ENCODE assay signal across 8 cellular contexts in genomic region chr5:140112685-140113179, GRCh38. TPM values are rescaled to one million over a fixed set of nuclear protein-coding genes. Genes with fewer than 3 reads are reported as not detected.
A peak's percentile ranks its signal among the peaks of the same experiment; 100 is the strongest.
DNase-seq lines count a peak whose midpoint lies in the region; ATAC-seq, FAIRE-seq and TF ChIP-seq lines count a peak whose summit lies in the region.

No MANE protein-coding gene starts in this region.

- H3K9me3 ChIP-seq in heart right ventricle, result no peaks in the 10 kb centered on the region
- no peaks in the 10 kb centered on the region for H3K9me3 ChIP-seq in ascending aorta
- no peaks in the 10 kb centered on the region for H3K9me3 ChIP-seq in HepG2 (ENCODE audit: low read length)
- no peaks in the 10 kb centered on the region for H3K9me3 ChIP-seq in upper lobe of right lung

- H3K4me3 ChIP-seq in heart right ventricle, result peak overlapping the region; percentile 55 to 89 (median 76)
- H3K4me3 ChIP-seq in ascending aorta, result peak overlapping the region; percentile 70 to 77
- peak overlapping the region; percentile 86 to 92 (median 89); a peak in 5 of 6 replicates for H3K4me3 ChIP-seq in HepG2 (replicated peaks in 1 of 3; ENCODE audit: insufficient read depth in 1 of 3, low read depth in 2 of 3, low read length in 3 of 3)
- H3K4me3 ChIP-seq in upper lobe of right lung, result peak overlapping the region; percentile 77

- H2AFZ ChIP-seq in HepG2 (ENCODE audit: low read length), result no peak overlapping the region

- DNase-seq in heart right ventricle, result no peak
- no peak for DNase-seq in left ventricle myocardium superior
- no peak for DNase-seq in ascending aorta (ENCODE audit: low spot score in 2 of 2)
- DNase-seq in HepG2 (ENCODE audit: low spot score), result no peak
- no peak for DNase-seq in upper lobe of right lung
- no peak for DNase-seq in NCI-H1694 (lab: John Stamatoyannopoulos, UW)
- DNase-seq in activated CD8-positive, alpha-beta memory T cell treated with anti-CD3 and anti-CD28 coated beads, Interleukin-2, amount 50 U/mL, for 4 hours, result no peak
- no peak for DNase-seq in NCI-H1694 treated with DMSO at 0.1 percent for 48 hours (lab: John Stamatoyannopoulos, UW)

- BruUV-seq in HepG2 (replicated peaks; lab: Mats Ljungman, UMichigan), result no TSS peak

- POLR2A ChIA-PET in HepG2 (lab: Yijun Ruan, JAX), result interaction anchor here (0.8 kb wide), 1 partner anchor 9 kb away, joined by 5 read pairs; no protein-coding TSS in a partner anchor

- 19 to 21% methylated on average over 13 of the region's 13 CpGs for WGBS in heart right ventricle, 2 donors
- 16% methylated on average over 9 of the region's 13 CpGs for WGBS in HepG2 (ENCODE audit: low lambda C conversion rate)

- TF ChIP-seq CTCF in heart right ventricle (IDR thresholded peaks at IDR 0.05) (no peak), ascending aorta (IDR thresholded peaks at IDR 0.05) (no peak), HepG2 (CRISPR knock-in tag; IDR thresholded peaks at IDR 0.05) (no peak), upper lobe of right lung (IDR thresholded peaks at IDR 0.05) (no peak)

- no peak for TF ChIP-seq RAD21 in HepG2 (CRISPR knock-in tag; IDR thresholded peaks at IDR 0.05)

- peaks cover 3 to 78% (median 69%) of the 10 kb centered on the region in 9 donors for H3K4me1 ChIP-seq in heart right ventricle
- peaks cover 15 to 26% of the 10 kb centered on the region in 2 donors for H3K4me1 ChIP-seq in ascending aorta
- H3K4me1 ChIP-seq in HepG2 (ENCODE audit: insufficient read depth, low read length), result peaks cover 63% of the 10 kb centered on the region
- peaks cover 58% of the 10 kb centered on the region for H3K4me1 ChIP-seq in upper lobe of right lung

- TF ChIP-seq EP300 in HepG2 (IDR thresholded peaks at IDR 0.05; ENCODE audit: low read depth in 2 of 2, low read length in 2 of 2), result no peak
- no peak for TF ChIP-seq EP300 in HepG2 (CRISPR knock-in tag; IDR thresholded peaks at IDR 0.05; ENCODE audit: borderline replicate concordance)

- peaks cover 80% of the 10 kb centered on the region for H3K79me2 ChIP-seq in HepG2 (ENCODE audit: insufficient read depth, low read length)

- no peaks in the 10 kb centered on the region for H3K36me3 ChIP-seq in heart right ventricle
- H3K36me3 ChIP-seq in ascending aorta, result no peaks in the 10 kb centered on the region
- H3K36me3 ChIP-seq in HepG2 (replicated peaks in 1 of 2; ENCODE audit: control insufficient read depth in 1 of 2, insufficient read depth in 2 of 2, low read length in 2 of 2), result no peaks in the 10 kb centered on the region
- H3K36me3 ChIP-seq in upper lobe of right lung, result no peaks in the 10 kb centered on the region

- intact Hi-C loops in heart right ventricle (cut with DNase I) (no loop called here), left ventricle myocardium superior (cut with micrococcal nuclease) (no loop called here), ascending aorta (cut with DNase I) (loop anchor here (2.0 to 5.0 kb wide), 2 partner anchors 62 to 70 kb away; partner anchors contain the start of genes CYSTM1 and NRG2), HepG2 (cut with micrococcal nuclease; ENCODE audit: unreplicated experiment) (loop anchor here (5.0 kb wide), 1 partner anchor 35 kb away; no protein-coding TSS in a partner anchor), upper lobe of right lung (cut with DNase I) (no loop called here)

- in situ Hi-C loops in HepG2 (cut with HindIII; ENCODE audit: extremely low pct_ligation_motif_present, low pct_unique_long_range_greater_than_20kb), result no loop called here

- H3K9ac ChIP-seq in HepG2 (ENCODE audit: insufficient read depth, low read depth, low read length), result peak overlapping the region; percentile 86

- peak overlapping the region; percentile 98 for H3K4me2 ChIP-seq in HepG2 (ENCODE audit: low read depth, low read length)

- ATAC-seq in heart right ventricle, result no peak
- ATAC-seq in left ventricle myocardium superior, result no peak
- ATAC-seq in HepG2, result no peak
- ATAC-seq in upper lobe of right lung, result no peak

- CTCF ChIA-PET in HepG2 (lab: Yijun Ruan, JAX; ENCODE audit: low intra/inter-chr PET ratio, low total read pairs), result interaction anchor here (1.1 kb wide), 1 partner anchor 31 kb away, joined by 3 read pairs; no protein-coding TSS in a partner anchor

- TF ChIP-seq POLR2A in HepG2 (IDR thresholded peaks at IDR 0.05; ENCODE audit: insufficient read depth in 1 of 2, low read depth in 2 of 2, low read length in 2 of 2), result no peak

- FAIRE-seq in HepG2 (lab: Jason Lieb, UNC), result no peak

- H3K27ac ChIP-seq in heart right ventricle (peak overlapping the region in 9 of 10 donors; percentile 87 to 95 (median 90)), ascending aorta (peak overlapping the region; percentile 83 to 89), HepG2 (ENCODE audit: extremely low read length, insufficient read depth, low read length) (no peak overlapping the region), upper lobe of right lung (peak overlapping the region; percentile 92)

- H3K27me3 ChIP-seq in heart right ventricle, result peaks cover 0 to 30% (median 0%) of the 10 kb centered on the region in 7 donors
- no peaks in the 10 kb centered on the region for H3K27me3 ChIP-seq in ascending aorta
- H3K27me3 ChIP-seq in HepG2 (ENCODE audit: control insufficient read depth in 1 of 2, insufficient read depth in 2 of 2, low read length in 2 of 2), result no peaks in the 10 kb centered on the region; a peak in 1 of 5 replicates
- no peaks in the 10 kb centered on the region for H3K27me3 ChIP-seq in upper lobe of right lung

- H4K20me1 ChIP-seq in HepG2 (ENCODE audit: insufficient read depth, low read length), result peaks cover 24% of the 10 kb centered on the region

TF ChIP-seq in HepG2, 621 proteins besides CTCF, POLR2A, EP300 and RAD21:
- no peak for TF ChIP-seq SUZ12 (IDR thresholded peaks at IDR 0.05; ENCODE audit: low read depth, low read length)
- 0 out of 2 replicates have a peak, but pooled peaks have one; percentile 1 for TF ChIP-seq ZNF292 (CRISPR knock-in tag; IDR thresholded peaks at IDR 0.05; ENCODE audit: borderline replicate concordance, low read depth)

RNA-seq across cellular contexts. Expression of gene PURA, which starts 1.2 kb away (rescaled TPM):
- total RNA-seq in heart right ventricle, result 10 to 100 TPM; 19.4 to 27.7 (median 24.5) TPM
- 1 to 10 TPM; 3.2 to 7.5 TPM for polyA plus RNA-seq in heart right ventricle
- total RNA-seq in left ventricle myocardium superior, result 24.6 TPM
- 11.5 TPM for total RNA-seq in ascending aorta
- 5.0 and 6.8 TPM in 2 replicates for total RNA-seq in HepG2 (2016; rRNA removed; fragmentation: Illumina TruSeq; extraction: Trizol)
- 0.30 and 0.97 TPM in 2 replicates for total RNA-seq in HepG2 (2016; cell fraction: cytosol; rRNA removed; fragmentation: Illumina TruSeq; extraction: Trizol; ENCODE audit: low read depth)
- total RNA-seq in HepG2 (2016; cell fraction: insoluble cytoplasmic fraction; rRNA removed; fragmentation: Illumina TruSeq; extraction: Trizol), result 4.7 and 5.6 TPM in 2 replicates
- 2.4 and 2.5 TPM in 2 replicates for total RNA-seq in HepG2 (2016; cell fraction: membrane; rRNA removed; fragmentation: Illumina TruSeq; extraction: Trizol)
- total RNA-seq in HepG2 (2016; cell fraction: nucleus; rRNA removed; fragmentation: Illumina TruSeq; extraction: Trizol), result 12.4 and 12.9 TPM in 2 replicates
- 1.9 and 2.0 TPM in 2 replicates for polyA plus RNA-seq in HepG2 (2011; rRNA removed)
- 1.0 and 1.4 TPM in 2 replicates for polyA plus RNA-seq in HepG2 (2011; cell fraction: cytosol; rRNA removed)
- 2.3 and 2.9 TPM in 2 replicates for polyA plus RNA-seq in HepG2 (2011; cell fraction: nucleus; rRNA removed)
- 4.9 and 5.4 TPM in 2 replicates for polyA plus RNA-seq in HepG2 (2012)
- polyA plus RNA-seq in HepG2 (2016; cell fraction: cytosol; fragmentation: Illumina TruSeq; extraction: Trizol; ENCODE audit: low read depth), result 0.85 and 1.1 TPM in 2 replicates
- 5.5 and 6.1 TPM in 2 replicates for polyA plus RNA-seq in HepG2 (2016; cell fraction: insoluble cytoplasmic fraction; fragmentation: Illumina TruSeq; extraction: Trizol; ENCODE audit: low read depth)
- 1.4 and 1.9 TPM in 2 replicates for polyA plus RNA-seq in HepG2 (2016; cell fraction: membrane; fragmentation: Illumina TruSeq; extraction: Trizol; ENCODE audit: low read depth)
- 6.2 and 7.4 TPM in 2 replicates for polyA plus RNA-seq in HepG2 (2016; cell fraction: nucleus; fragmentation: Illumina TruSeq; extraction: Trizol; ENCODE audit: insufficient read depth, low read depth)
- 2.9 and 3.8 TPM in 2 replicates for polyA minus RNA-seq in HepG2 (2011; rRNA and poly(A)+ RNA removed; ENCODE audit: low replicate concordance)
- 5.7 and 6.0 TPM in 2 replicates for polyA minus RNA-seq in HepG2 (2011; cell fraction: cytosol; rRNA and poly(A)+ RNA removed)
- 26.4 and 31.0 TPM in 2 replicates for polyA minus RNA-seq in HepG2 (2011; cell fraction: nucleus; rRNA and poly(A)+ RNA removed)
- total RNA-seq in upper lobe of right lung, result 31.5 TPM

RNA-seq across cellular contexts. Expression of gene IGIP, which starts 13.0 kb away (rescaled TPM):
- total RNA-seq in heart right ventricle (10 to 100 TPM in 8 of 10 donors, 1 to 10 TPM in 2; 9.5 to 17.2 (median 13.0) TPM), left ventricle myocardium superior (11.8 TPM), ascending aorta (5.6 TPM), HepG2 (2016; rRNA removed; fragmentation: Illumina TruSeq; extraction: Trizol) (2.1 and 2.4 TPM in 2 replicates), upper lobe of right lung (17.3 TPM)
- polyA plus RNA-seq in heart right ventricle (10 to 100 TPM in 1 of 2 donors, 1 to 10 TPM in 1; 5.0 to 12.1 TPM), HepG2 (2011; rRNA removed) (1.4 and 1.7 TPM in 2 replicates)
- 0.09 and 0.10 TPM in 2 replicates for total RNA-seq in HepG2 (2016; cell fraction: cytosol; rRNA removed; fragmentation: Illumina TruSeq; extraction: Trizol; ENCODE audit: low read depth)
- total RNA-seq in HepG2 (2016; cell fraction: insoluble cytoplasmic fraction; rRNA removed; fragmentation: Illumina TruSeq; extraction: Trizol), result 1.8 and 2.2 TPM in 2 replicates
- total RNA-seq in HepG2 (2016; cell fraction: membrane; rRNA removed; fragmentation: Illumina TruSeq; extraction: Trizol), result 0.34 and 0.59 TPM in 2 replicates
- total RNA-seq in HepG2 (2016; cell fraction: nucleus; rRNA removed; fragmentation: Illumina TruSeq; extraction: Trizol), result 8.3 and 8.9 TPM in 2 replicates
- polyA plus RNA-seq in HepG2 (2011; cell fraction: cytosol; rRNA removed), result 0.51 and 0.97 TPM in 2 replicates
- 3.2 and 4.1 TPM in 2 replicates for polyA plus RNA-seq in HepG2 (2011; cell fraction: nucleus; rRNA removed)
- polyA plus RNA-seq in HepG2 (2012), result 3.6 TPM in 2 replicates
- 0.14 TPM in 1 of 2 replicates, not detected in the other for polyA plus RNA-seq in HepG2 (2016; cell fraction: cytosol; fragmentation: Illumina TruSeq; extraction: Trizol; ENCODE audit: low read depth)
- 1.4 and 1.5 TPM in 2 replicates for polyA plus RNA-seq in HepG2 (2016; cell fraction: insoluble cytoplasmic fraction; fragmentation: Illumina TruSeq; extraction: Trizol; ENCODE audit: low read depth)
- polyA plus RNA-seq in HepG2 (2016; cell fraction: membrane; fragmentation: Illumina TruSeq; extraction: Trizol; ENCODE audit: low read depth), result 0.10 and 0.17 TPM in 2 replicates
- polyA plus RNA-seq in HepG2 (2016; cell fraction: nucleus; fragmentation: Illumina TruSeq; extraction: Trizol; ENCODE audit: insufficient read depth, low read depth), result 4.7 and 5.2 TPM in 2 replicates
- 1.4 and 1.8 TPM in 2 replicates for polyA minus RNA-seq in HepG2 (2011; rRNA and poly(A)+ RNA removed; ENCODE audit: low replicate concordance)
- 1.4 and 1.7 TPM in 2 replicates for polyA minus RNA-seq in HepG2 (2011; cell fraction: cytosol; rRNA and poly(A)+ RNA removed)
- polyA minus RNA-seq in HepG2 (2011; cell fraction: nucleus; rRNA and poly(A)+ RNA removed), result 11.8 and 12.3 TPM in 2 replicates

Comparison
In these comparisons a context has a peak if more than half of its experiments do, and no peak if none do; other contexts are left out.
1. intact Hi-C loops: an anchor here in ascending aorta (2.0 to 5.0 kb wide) and HepG2 (5.0 kb wide); none called in heart right ventricle, left ventricle myocardium superior and upper lobe of right lung.